ENCODE assay signal across 7 cellular contexts in genomic region chr2:159903404-159904126, GRCh38. TPM values are rescaled to one million over a fixed set of nuclear protein-coding genes. Genes with fewer than 3 reads are reported as not detected.
DNase-seq lines count a peak whose midpoint lies in the region; ATAC-seq, FAIRE-seq and TF ChIP-seq lines count a peak whose summit lies in the region.

No MANE protein-coding gene starts in this region.

- H3K36me3 ChIP-seq in bronchial epithelial cell (ENCODE audit: control insufficient read depth, insufficient read depth, low read length): no peaks in the 10 kb centered on the region

- TF ChIP-seq CTCF in bronchial epithelial cell (IDR thresholded peaks at IDR 0.05; ENCODE audit: insufficient read depth, low read length, severe bottlenecking) (no peak), mesothelial cell of epicardium (IDR thresholded peaks at IDR 0.05; ENCODE audit: unreplicated experiment) (no peak)

- H3K4me1 Mint-ChIP-seq in T-helper 2 cell treated with Interferon-gamma antibody and Interleukin-4, amounts not matched to agents 5 μg/mL and 100 μg/mL, for 36 hours (ENCODE audit: low read depth): peaks cover 18% of the 10 kb centered on the region
- H3K4me1 Mint-ChIP-seq in mesothelial cell of epicardium: peaks cover 5% of the 10 kb centered on the region

- no peaks in the 10 kb centered on the region for H3K27me3 Mint-ChIP-seq in T-helper 2 cell treated with Interferon-gamma antibody and Interleukin-4, amounts not matched to agents 5 μg/mL and 100 μg/mL, for 36 hours (ENCODE audit: low read depth)
- H3K27me3 Mint-ChIP-seq in mesothelial cell of epicardium (ENCODE audit: low read depth): peaks cover 46% of the 10 kb centered on the region

- H3K27me3 ChIP-seq in bronchial epithelial cell (ENCODE audit: control insufficient read depth, insufficient read depth, low read length): no peaks in the 10 kb centered on the region

- peak overlapping the region; percentile 95 for H3K4me3 Mint-ChIP-seq in T-helper 2 cell treated with Interferon-gamma antibody and Interleukin-4, amounts not matched to agents 5 μg/mL and 100 μg/mL, for 36 hours
- H3K4me3 Mint-ChIP-seq in mesothelial cell of epicardium: peak overlapping the region; percentile 47

- H3K9me3 Mint-ChIP-seq in T-helper 2 cell treated with Interferon-gamma antibody and Interleukin-4, amounts not matched to agents 5 μg/mL and 100 μg/mL, for 36 hours: no peaks in the 10 kb centered on the region
- H3K9me3 Mint-ChIP-seq in mesothelial cell of epicardium: no peaks in the 10 kb centered on the region

- H3K4me3 ChIP-seq in bronchial epithelial cell (ENCODE audit: low read depth, low read length): peak overlapping the region; percentile 39

- H3K27ac Mint-ChIP-seq in T-helper 2 cell treated with Interferon-gamma antibody and Interleukin-4, amounts not matched to agents 5 μg/mL and 100 μg/mL, for 36 hours: peak overlapping the region; percentile 95
- H3K27ac Mint-ChIP-seq in mesothelial cell of epicardium: no peak overlapping the region

- ATAC-seq in GM18868 (IDR thresholded peaks at IDR 0.05; ENCODE audit: unreplicated experiment) (peak; percentile 26), HG03039 (IDR thresholded peaks at IDR 0.05; ENCODE audit: unreplicated experiment) (peak; percentile 19)

- DNase-seq in T-helper 2 cell treated with Interferon-gamma antibody and Interleukin-4, amounts not matched to agents 5 μg/mL and 100 μg/mL, for 36 hours (ENCODE audit: low spot score): peak; percentile 39
- DNase-seq in bronchial epithelial cell (ENCODE audit: low read depth) (peak; percentile 47), mesothelial cell of epicardium (ENCODE audit: low spot score in 2 of 2, unreplicated experiment in 2 of 2) (no peak), NCI-H526 treated with DMSO at 0.1 percent for 48 hours (lab: John Stamatoyannopoulos, UW) (no peak)
- DNase-seq in stimulated activated CD8-positive, alpha-beta memory T cell treated with anti-CD3 and anti-CD28 coated beads, Interleukin-7, amount 100 ng/mL, for 4 hours (ENCODE audit: low read depth in 2 of 2): peak; percentile 41 to 51

- no peak for FAIRE-seq in bronchial epithelial cell (lab: Jason Lieb, UNC)

- H3K36me3 Mint-ChIP-seq in T-helper 2 cell treated with Interferon-gamma antibody and Interleukin-4, amounts not matched to agents 5 μg/mL and 100 μg/mL, for 36 hours (ENCODE audit: low read depth): no peaks in the 10 kb centered on the region
- H3K36me3 Mint-ChIP-seq in mesothelial cell of epicardium: no peaks in the 10 kb centered on the region

RNA-seq across cellular contexts. Expression of gene LY75, which starts 1.0 kb away (rescaled TPM):
- 1.3 and 2.6 TPM in 2 replicates for total RNA-seq in bronchial epithelial cell
- total RNA-seq in mesothelial cell of epicardium: 0.53 to 1.0 TPM (median 0.80 TPM) in 3 replicates

Comparison
In these comparisons a context has a peak if more than half of its experiments do, and no peak if none do; other contexts are left out.
1. DNase-seq: peak in T-helper 2 cell treated with Interferon-gamma antibody and Interleukin-4, amounts not matched to agents 5 μg/mL and 100 μg/mL, for 36 hours (single experiment), bronchial epithelial cell (single experiment) and stimulated activated CD8-positive, alpha-beta memory T cell treated with anti-CD3 and anti-CD28 coated beads, Interleukin-7, amount 100 ng/mL, for 4 hours (2 of 2); none in mesothelial cell of epicardium (0 of 2) and NCI-H526 treated with DMSO at 0.1 percent for 48 hours (single experiment).